9 cellular contexts compared by ENCODE assay signal in the genomic region with DNA sequence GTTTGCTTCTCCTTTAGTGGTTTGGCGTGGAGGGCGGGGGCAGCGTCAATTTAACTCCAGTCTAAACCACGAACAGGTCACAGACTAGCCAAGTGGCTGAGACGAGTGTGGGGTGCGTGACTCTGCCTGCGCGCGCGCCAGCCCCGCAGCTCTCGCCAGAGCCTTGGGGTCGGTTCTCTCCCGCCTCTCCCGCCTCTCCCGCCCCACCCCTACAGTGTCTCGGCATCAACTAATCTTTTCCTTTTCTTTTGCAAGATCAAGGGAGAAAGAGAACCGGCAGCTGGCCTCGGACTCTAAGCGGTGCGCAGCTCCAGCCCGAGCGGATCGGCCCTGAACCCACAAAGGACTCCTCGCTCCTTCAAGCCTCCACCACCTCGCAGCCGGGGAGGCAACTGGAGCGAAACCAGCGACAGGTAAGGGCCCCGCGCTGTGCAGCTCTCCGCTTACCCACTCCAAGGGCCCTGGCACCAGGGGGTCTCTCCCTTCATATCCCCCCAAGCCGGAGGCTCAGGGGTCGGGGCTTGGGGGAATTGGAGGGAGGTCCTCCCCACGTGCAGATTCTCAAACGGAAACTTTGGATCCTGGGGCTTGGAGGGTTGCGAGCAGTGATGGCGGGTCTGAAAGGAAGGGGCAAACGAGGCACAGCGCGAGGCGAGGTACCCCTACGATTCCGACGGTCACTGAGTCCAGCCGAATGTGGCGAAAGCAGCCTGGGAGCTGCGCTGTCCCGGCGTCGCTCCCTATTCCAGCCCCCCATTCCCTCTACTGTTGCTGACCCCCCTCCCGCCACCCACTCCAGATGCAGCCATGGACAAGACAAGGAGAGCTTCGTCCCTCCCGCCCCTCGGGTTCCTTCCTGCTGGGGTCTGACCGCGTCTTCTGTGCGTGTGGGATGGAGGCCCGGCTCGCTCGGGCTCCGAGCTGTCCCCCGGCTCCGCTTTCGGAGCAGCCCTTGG. TPM values are rescaled to one million over a fixed set of nuclear protein-coding genes. Genes with fewer than 3 reads are reported as not detected.
DNase-seq lines count a peak whose midpoint lies in the region; ATAC-seq and TF ChIP-seq lines count a peak whose summit lies in the region.
"Had no signal": no experiment of that assay in that cellular context is flagged by ENCODE, and none has a peak within 500 bp of the region (broad histone marks: within the 10 kb centered on the region; RNA-seq: fewer than 3 reads in every experiment).

No MANE protein-coding gene starts in this region.

- H3K4me1 Mint-ChIP-seq in activated CD8-positive, alpha-beta T cell treated with anti-CD3 and anti-CD28 coated beads, Interleukin-2, amount 10 ng/mL, durations not matched to agents 7 days and 5 days (ENCODE audit: low read depth): no peaks in the 10 kb centered on the region

- no peak for TF ChIP-seq POLR2A in suprapubic skin (IDR thresholded peaks at IDR 0.05)

- DNase-seq in coronary artery (ENCODE audit: low spot score) (no peak), iris pigment epithelial cell (ENCODE audit: low read depth) (peak; percentile 33), suprapubic skin (ENCODE audit: low spot score in 2 of 2) (no peak), inferior parietal cortex (ENCODE audit: extremely low spot score) (no peak)
- DNase-seq in activated CD8-positive, alpha-beta T cell treated with anti-CD3 and anti-CD28 coated beads, Interleukin-2, amount 10 ng/mL, durations not matched to agents 7 days and 5 days: no peak
- DNase-seq: activated T-cell treated with anti-CD3 and anti-CD28 coated beads for 4 hours had no signal

- peaks cover 2% of the 10 kb centered on the region for H3K36me3 Mint-ChIP-seq in activated CD8-positive, alpha-beta T cell treated with anti-CD3 and anti-CD28 coated beads, Interleukin-2, amount 10 ng/mL, durations not matched to agents 7 days and 5 days (ENCODE audit: low read depth)

- peaks cover 28% of the 10 kb centered on the region for H3K4me1 ChIP-seq in HUES48 (ENCODE audit: control insufficient read depth, insufficient read depth, low read length)
- peaks cover 28% of the 10 kb centered on the region for H3K4me1 ChIP-seq in suprapubic skin

- no peak overlapping the region for H3K4me3 Mint-ChIP-seq in activated CD8-positive, alpha-beta T cell treated with anti-CD3 and anti-CD28 coated beads, Interleukin-2, amount 10 ng/mL, durations not matched to agents 7 days and 5 days

- WGBS in suprapubic skin: 2% methylated on average over 36 of the region's 65 CpGs

- H3K27ac ChIP-seq in HUES48 (ENCODE audit: low read depth, low read length): no peak overlapping the region
- no peak overlapping the region for H3K27ac ChIP-seq in coronary artery
- no peak overlapping the region for H3K27ac ChIP-seq in suprapubic skin

- CTCF ChIA-PET in activated CD8-positive, alpha-beta T cell treated with anti-CD3 and anti-CD28 coated beads, Interleukin-2, amount 10 ng/mL, durations not matched to agents 7 days and 5 days (lab: Charles Lee): no interaction called here

- H3K27ac Mint-ChIP-seq in activated CD8-positive, alpha-beta T cell treated with anti-CD3 and anti-CD28 coated beads, Interleukin-2, amount 10 ng/mL, durations not matched to agents 7 days and 5 days: no peak overlapping the region

- peaks cover 34% of the 10 kb centered on the region for H3K27me3 Mint-ChIP-seq in activated CD8-positive, alpha-beta T cell treated with anti-CD3 and anti-CD28 coated beads, Interleukin-2, amount 10 ng/mL, durations not matched to agents 7 days and 5 days (ENCODE audit: low read depth)

- no peak overlapping the region for H3K9ac ChIP-seq in HUES48 (ENCODE audit: low read depth, low read length)

- no peak for TF ChIP-seq EP300 in suprapubic skin (IDR thresholded peaks at IDR 0.05)

- H3K36me3 ChIP-seq in HUES48 (ENCODE audit: control insufficient read depth, insufficient read depth, low read length) (no peaks in the 10 kb centered on the region), suprapubic skin (no peaks in the 10 kb centered on the region)

- no peaks in the 10 kb centered on the region for H3K9me3 Mint-ChIP-seq in activated CD8-positive, alpha-beta T cell treated with anti-CD3 and anti-CD28 coated beads, Interleukin-2, amount 10 ng/mL, durations not matched to agents 7 days and 5 days (ENCODE audit: insufficient read depth)

- H3K4me3 ChIP-seq in HUES48 (ENCODE audit: low read depth, low read length) (peak overlapping the region; percentile 60), coronary artery (peak overlapping the region; percentile 61), suprapubic skin (peak overlapping the region; percentile 37)

- ATAC-seq in activated CD8-positive, alpha-beta T cell treated with anti-CD3 and anti-CD28 coated beads, Interleukin-2, amount 10 ng/mL, durations not matched to agents 7 days and 5 days: no peak
- no peak for ATAC-seq in HG02623 (IDR thresholded peaks at IDR 0.05; ENCODE audit: unreplicated experiment)

- no peaks in the 10 kb centered on the region for H3K9me3 ChIP-seq in HUES48 (ENCODE audit: control insufficient read depth, insufficient read depth, low read length)
- H3K9me3 ChIP-seq in suprapubic skin: no peaks in the 10 kb centered on the region

- POLR2A ChIA-PET in activated CD8-positive, alpha-beta T cell treated with anti-CD3 and anti-CD28 coated beads, Interleukin-2, amount 10 ng/mL, durations not matched to agents 7 days and 5 days (lab: Charles Lee): no interaction called here

- TF ChIP-seq CTCF in coronary artery (IDR thresholded peaks at IDR 0.05) (no peak), suprapubic skin (IDR thresholded peaks at IDR 0.05) (no peak)

- H3K27me3 ChIP-seq in HUES48 (ENCODE audit: control insufficient read depth, insufficient read depth, low read length) (peaks cover 80% of the 10 kb centered on the region), suprapubic skin (peaks cover 40% of the 10 kb centered on the region)

RNA-seq across cellular contexts. Expression of gene CHRM2, which starts 0.8 kb away (rescaled TPM):
- under 1 TPM in 2 of 4 donors, not detected in 2; 0.23 to 0.47 TPM for total RNA-seq in suprapubic skin
- not detected for total RNA-seq in activated CD8-positive, alpha-beta T cell treated with anti-CD3 and anti-CD28 coated beads, Interleukin-2, amount 10 ng/mL, durations not matched to agents 7 days and 5 days
- total RNA-seq: subcutaneous adipose tissue had no signal
